1 cellular context compared by ENCODE assay signal in the genomic region with DNA sequence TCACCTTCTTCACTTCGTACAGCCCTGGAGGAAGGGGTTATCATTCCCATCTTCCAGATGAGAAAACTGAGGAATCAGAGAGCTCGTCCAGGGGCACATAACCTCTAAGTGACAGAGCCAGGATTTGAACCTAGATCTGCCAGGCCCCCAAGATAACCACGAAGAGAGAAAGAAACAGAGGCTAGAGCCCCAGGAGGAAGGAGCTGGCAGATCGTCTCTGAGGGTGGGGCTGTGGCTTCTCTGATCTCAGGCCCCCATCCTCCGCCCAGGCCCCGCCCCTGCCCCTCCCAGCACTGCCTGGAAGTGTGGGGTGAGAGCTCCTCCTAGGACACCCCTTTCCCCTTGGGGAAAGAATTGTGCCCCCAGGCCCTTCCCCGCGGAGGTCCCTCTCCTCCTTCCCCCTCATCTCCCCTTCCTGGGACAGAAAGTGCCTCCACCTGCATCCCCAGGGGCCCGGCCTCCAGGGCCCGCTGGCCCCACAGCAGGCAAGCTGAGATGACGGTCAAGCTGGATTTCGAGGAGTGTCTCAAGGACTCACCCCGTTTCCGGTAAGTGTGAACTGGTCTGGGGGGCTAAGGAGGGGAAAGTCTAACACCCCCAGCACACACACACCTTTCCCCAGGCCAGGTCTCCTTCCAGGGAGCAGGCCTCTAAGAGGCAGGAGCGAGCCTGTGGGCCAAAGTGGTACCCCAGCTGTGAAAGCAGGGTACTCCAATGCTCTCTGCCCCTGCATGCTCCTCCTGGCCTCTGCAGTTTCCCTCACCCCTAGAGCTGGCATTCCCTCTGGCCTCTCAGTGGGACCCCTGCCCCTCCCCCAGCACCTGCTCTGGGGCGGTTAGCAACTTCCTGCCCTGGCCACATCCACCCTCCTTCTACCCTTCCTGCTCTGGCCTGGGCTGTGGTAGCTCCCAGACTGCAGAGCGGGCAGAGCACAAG.
TF ChIP-seq lines count a peak whose summit lies in the region.

A gene with protein sequence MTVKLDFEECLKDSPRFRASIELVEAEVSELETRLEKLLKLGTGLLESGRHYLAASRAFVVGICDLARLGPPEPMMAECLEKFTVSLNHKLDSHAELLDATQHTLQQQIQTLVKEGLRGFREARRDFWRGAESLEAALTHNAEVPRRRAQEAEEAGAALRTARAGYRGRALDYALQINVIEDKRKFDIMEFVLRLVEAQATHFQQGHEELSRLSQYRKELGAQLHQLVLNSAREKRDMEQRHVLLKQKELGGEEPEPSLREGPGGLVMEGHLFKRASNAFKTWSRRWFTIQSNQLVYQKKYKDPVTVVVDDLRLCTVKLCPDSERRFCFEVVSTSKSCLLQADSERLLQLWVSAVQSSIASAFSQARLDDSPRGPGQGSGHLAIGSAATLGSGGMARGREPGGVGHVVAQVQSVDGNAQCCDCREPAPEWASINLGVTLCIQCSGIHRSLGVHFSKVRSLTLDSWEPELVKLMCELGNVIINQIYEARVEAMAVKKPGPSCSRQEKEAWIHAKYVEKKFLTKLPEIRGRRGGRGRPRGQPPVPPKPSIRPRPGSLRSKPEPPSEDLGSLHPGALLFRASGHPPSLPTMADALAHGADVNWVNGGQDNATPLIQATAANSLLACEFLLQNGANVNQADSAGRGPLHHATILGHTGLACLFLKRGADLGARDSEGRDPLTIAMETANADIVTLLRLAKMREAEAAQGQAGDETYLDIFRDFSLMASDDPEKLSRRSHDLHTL (plus strand): TSS at position 290 of the 936 bp plus-strand sequence. CDS start 206 bp downstream, at position 496.

TF ChIP-seq in GM23338, 12 proteins besides CTCF, POLR2A, EP300 and RAD21:
- TF ChIP-seq, protein P1, sequence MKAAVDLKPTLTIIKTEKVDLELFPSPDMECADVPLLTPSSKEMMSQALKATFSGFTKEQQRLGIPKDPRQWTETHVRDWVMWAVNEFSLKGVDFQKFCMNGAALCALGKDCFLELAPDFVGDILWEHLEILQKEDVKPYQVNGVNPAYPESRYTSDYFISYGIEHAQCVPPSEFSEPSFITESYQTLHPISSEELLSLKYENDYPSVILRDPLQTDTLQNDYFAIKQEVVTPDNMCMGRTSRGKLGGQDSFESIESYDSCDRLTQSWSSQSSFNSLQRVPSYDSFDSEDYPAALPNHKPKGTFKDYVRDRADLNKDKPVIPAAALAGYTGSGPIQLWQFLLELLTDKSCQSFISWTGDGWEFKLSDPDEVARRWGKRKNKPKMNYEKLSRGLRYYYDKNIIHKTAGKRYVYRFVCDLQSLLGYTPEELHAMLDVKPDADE (IDR thresholded peaks at IDR 0.05) = peak; percentile 82; the same call in 1 of the 2 replicates
- TF ChIP-seq EZH2 (IDR thresholded peaks at IDR 0.05; ENCODE audit: low read depth, unreplicated experiment) = no peak
- TF ChIP-seq STAT1 (IDR thresholded peaks at IDR 0.05; ENCODE audit: unreplicated experiment) = no peak
- TF ChIP-seq, protein P2, sequence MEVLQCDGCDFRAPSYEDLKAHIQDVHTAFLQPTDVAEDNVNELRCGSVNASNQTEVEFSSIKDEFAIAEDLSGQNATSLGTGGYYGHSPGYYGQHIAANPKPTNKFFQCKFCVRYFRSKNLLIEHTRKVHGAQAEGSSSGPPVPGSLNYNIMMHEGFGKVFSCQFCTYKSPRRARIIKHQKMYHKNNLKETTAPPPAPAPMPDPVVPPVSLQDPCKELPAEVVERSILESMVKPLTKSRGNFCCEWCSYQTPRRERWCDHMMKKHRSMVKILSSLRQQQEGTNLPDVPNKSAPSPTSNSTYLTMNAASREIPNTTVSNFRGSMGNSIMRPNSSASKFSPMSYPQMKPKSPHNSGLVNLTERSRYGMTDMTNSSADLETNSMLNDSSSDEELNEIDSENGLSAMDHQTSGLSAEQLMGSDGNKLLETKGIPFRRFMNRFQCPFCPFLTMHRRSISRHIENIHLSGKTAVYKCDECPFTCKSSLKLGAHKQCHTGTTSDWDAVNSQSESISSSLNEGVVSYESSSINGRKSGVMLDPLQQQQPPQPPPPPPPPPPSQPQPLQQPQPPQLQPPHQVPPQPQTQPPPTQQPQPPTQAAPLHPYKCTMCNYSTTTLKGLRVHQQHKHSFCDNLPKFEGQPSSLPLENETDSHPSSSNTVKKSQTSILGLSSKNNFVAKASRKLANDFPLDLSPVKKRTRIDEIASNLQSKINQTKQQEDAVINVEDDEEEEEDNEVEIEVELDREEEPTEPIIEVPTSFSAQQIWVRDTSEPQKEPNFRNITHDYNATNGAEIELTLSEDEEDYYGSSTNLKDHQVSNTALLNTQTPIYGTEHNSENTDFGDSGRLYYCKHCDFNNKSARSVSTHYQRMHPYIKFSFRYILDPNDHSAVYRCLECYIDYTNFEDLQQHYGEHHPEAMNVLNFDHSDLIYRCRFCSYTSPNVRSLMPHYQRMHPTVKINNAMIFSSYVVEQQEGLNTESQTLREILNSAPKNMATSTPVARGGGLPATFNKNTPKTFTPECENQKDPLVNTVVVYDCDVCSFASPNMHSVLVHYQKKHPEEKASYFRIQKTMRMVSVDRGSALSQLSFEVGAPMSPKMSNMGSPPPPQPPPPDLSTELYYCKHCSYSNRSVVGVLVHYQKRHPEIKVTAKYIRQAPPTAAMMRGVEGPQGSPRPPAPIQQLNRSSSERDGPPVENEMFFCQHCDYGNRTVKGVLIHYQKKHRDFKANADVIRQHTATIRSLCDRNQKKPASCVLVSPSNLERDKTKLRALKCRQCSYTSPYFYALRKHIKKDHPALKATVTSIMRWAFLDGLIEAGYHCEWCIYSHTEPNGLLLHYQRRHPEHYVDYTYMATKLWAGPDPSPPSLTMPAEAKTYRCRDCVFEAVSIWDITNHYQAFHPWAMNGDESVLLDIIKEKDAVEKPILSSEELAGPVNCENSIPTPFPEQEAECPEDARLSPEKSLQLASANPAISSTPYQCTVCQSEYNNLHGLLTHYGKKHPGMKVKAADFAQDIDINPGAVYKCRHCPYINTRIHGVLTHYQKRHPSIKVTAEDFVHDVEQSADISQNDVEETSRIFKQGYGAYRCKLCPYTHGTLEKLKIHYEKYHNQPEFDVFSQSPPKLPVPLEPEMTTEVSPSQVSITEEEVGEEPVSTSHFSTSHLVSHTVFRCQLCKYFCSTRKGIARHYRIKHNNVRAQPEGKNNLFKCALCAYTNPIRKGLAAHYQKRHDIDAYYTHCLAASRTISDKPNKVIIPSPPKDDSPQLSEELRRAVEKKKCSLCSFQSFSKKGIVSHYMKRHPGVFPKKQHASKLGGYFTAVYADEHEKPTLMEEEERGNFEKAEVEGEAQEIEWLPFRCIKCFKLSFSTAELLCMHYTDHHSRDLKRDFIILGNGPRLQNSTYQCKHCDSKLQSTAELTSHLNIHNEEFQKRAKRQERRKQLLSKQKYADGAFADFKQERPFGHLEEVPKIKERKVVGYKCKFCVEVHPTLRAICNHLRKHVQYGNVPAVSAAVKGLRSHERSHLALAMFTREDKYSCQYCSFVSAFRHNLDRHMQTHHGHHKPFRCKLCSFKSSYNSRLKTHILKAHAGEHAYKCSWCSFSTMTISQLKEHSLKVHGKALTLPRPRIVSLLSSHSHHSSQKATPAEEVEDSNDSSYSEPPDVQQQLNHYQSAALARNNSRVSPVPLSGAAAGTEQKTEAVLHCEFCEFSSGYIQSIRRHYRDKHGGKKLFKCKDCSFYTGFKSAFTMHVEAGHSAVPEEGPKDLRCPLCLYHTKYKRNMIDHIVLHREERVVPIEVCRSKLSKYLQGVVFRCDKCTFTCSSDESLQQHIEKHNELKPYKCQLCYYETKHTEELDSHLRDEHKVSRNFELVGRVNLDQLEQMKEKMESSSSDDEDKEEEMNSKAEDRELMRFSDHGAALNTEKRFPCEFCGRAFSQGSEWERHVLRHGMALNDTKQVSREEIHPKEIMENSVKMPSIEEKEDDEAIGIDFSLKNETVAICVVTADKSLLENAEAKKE (CRISPR knock-in tag; IDR thresholded peaks at IDR 0.05) = 0 out of 2 replicates have a peak, but pooled peaks have one; percentile 40
- TF ChIP-seq JUNB (IDR thresholded peaks at IDR 0.05; ENCODE audit: unreplicated experiment) = no peak
- no peak for TF ChIP-seq EZH2phosphoT487 (IDR thresholded peaks at IDR 0.05; ENCODE audit: unreplicated experiment)
- no peak for TF ChIP-seq CREB1 (CRISPR knock-in tag; IDR thresholded peaks at IDR 0.05; ENCODE audit: low read depth)
- TF ChIP-seq, protein P3, sequence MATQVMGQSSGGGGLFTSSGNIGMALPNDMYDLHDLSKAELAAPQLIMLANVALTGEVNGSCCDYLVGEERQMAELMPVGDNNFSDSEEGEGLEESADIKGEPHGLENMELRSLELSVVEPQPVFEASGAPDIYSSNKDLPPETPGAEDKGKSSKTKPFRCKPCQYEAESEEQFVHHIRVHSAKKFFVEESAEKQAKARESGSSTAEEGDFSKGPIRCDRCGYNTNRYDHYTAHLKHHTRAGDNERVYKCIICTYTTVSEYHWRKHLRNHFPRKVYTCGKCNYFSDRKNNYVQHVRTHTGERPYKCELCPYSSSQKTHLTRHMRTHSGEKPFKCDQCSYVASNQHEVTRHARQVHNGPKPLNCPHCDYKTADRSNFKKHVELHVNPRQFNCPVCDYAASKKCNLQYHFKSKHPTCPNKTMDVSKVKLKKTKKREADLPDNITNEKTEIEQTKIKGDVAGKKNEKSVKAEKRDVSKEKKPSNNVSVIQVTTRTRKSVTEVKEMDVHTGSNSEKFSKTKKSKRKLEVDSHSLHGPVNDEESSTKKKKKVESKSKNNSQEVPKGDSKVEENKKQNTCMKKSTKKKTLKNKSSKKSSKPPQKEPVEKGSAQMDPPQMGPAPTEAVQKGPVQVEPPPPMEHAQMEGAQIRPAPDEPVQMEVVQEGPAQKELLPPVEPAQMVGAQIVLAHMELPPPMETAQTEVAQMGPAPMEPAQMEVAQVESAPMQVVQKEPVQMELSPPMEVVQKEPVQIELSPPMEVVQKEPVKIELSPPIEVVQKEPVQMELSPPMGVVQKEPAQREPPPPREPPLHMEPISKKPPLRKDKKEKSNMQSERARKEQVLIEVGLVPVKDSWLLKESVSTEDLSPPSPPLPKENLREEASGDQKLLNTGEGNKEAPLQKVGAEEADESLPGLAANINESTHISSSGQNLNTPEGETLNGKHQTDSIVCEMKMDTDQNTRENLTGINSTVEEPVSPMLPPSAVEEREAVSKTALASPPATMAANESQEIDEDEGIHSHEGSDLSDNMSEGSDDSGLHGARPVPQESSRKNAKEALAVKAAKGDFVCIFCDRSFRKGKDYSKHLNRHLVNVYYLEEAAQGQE (IDR thresholded peaks at IDR 0.05; ENCODE audit: unreplicated experiment) = no peak
- TF ChIP-seq ZNF331 (CRISPR knock-in tag; IDR thresholded peaks at IDR 0.05; ENCODE audit: low read depth) = no peak
- TF ChIP-seq POLR2AphosphoS5 (IDR thresholded peaks at IDR 0.05; ENCODE audit: low read depth) = peak; percentile 43; the same call in 1 of the 2 replicates
- no peak for TF ChIP-seq NANOG (IDR thresholded peaks at IDR 0.05; ENCODE audit: borderline replicate concordance)
- no peak for TF ChIP-seq ZNF114 (CRISPR knock-in tag; IDR thresholded peaks at IDR 0.05)
TF ChIP-seq in GM23338: peak in this region for 3.
